ENCODE assay signal across 1 cellular context in genomic region chr6:108171291-108171917, GRCh38.
TF ChIP-seq lines count a peak whose summit lies in the region.

No MANE protein-coding gene starts in this region.

TF ChIP-seq in WTC11, 78 proteins besides CTCF, POLR2A, EP300 and RAD21:
- peak; percentile 84 for TF ChIP-seq PRDM15 (CRISPR knock-in tag; IDR thresholded peaks at IDR 0.05)
- TF ChIP-seq SP1 (CRISPR knock-in tag; conservative IDR thresholded peaks at IDR 0.05), result no peak
- TF ChIP-seq CREB1 (CRISPR knock-in tag; IDR thresholded peaks at IDR 0.05), result no peak
- no peak for TF ChIP-seq ZNF671 (CRISPR knock-in tag; IDR thresholded peaks at IDR 0.05)
